ENCODE assay signal across 9 cellular contexts in genomic region chr6:88641178-88641903, GRCh38.
DNase-seq lines count a peak whose midpoint lies in the region; ATAC-seq and TF ChIP-seq lines count a peak whose summit lies in the region.
"Had no signal": no experiment of that assay in that cellular context is flagged by ENCODE, and none has a peak within 500 bp of the region (broad histone marks: within the 10 kb centered on the region; RNA-seq: fewer than 3 reads in every experiment).

No MANE protein-coding gene starts in this region.

- CTCF ChIA-PET in naive thymus-derived CD4-positive, alpha-beta T cell (lab: Charles Lee), result interaction anchor here (0.6 kb wide), 1 partner anchor 11 kb away, joined by 3 read pairs; no protein-coding TSS in a partner anchor

- POLR2A ChIA-PET in naive thymus-derived CD4-positive, alpha-beta T cell (lab: Charles Lee), result no interaction called here

- H3K36me3 ChIP-seq in naive thymus-derived CD4-positive, alpha-beta T cell (ENCODE audit: control insufficient read depth in 2 of 3, insufficient read depth in 3 of 3, low read length in 3 of 3), result no peaks in the 10 kb centered on the region

- no peak overlapping the region for H3K4me3 Mint-ChIP-seq in naive thymus-derived CD4-positive, alpha-beta T cell

- TF ChIP-seq POLR2A in GM18505 (IDR thresholded peaks at IDR 0.05; ENCODE audit: borderline replicate concordance, extremely low read depth, insufficient read depth, insufficient read length), result no peak

- H3K4me1 Mint-ChIP-seq in naive thymus-derived CD4-positive, alpha-beta T cell, result peaks cover 0 to 16% (median 8%) of the 10 kb centered on the region in 7 donors

- no peak overlapping the region for H3K4me3 ChIP-seq in naive thymus-derived CD4-positive, alpha-beta T cell (ENCODE audit: low read length)

- no peaks in the 10 kb centered on the region for H3K4me1 ChIP-seq in naive thymus-derived CD4-positive, alpha-beta T cell (ENCODE audit: control insufficient read depth in 2 of 2, insufficient read depth in 2 of 2, low read length in 2 of 2)

- H3K27me3 Mint-ChIP-seq in naive thymus-derived CD4-positive, alpha-beta T cell, result no peaks in the 10 kb centered on the region

- peak; percentile 28 for DNase-seq in fibroblast of peridontal ligament (ENCODE audit: extremely low read depth)
- DNase-seq in activated gamma-delta T cell (lab: John Stamatoyannopoulos, UW), result no peak
- no peak for DNase-seq in naive thymus-derived CD4-positive, alpha-beta T cell
- no peak for DNase-seq in NCI-H2227 treated with DMSO at 0.1 percent for 48 hours (lab: John Stamatoyannopoulos, UW)
- no peak for DNase-seq in stimulated activated CD4-positive, alpha-beta T cell treated with anti-CD3 and anti-CD28 coated beads, Interleukin-1b, Interleukin-23, amount 100 ng/mL, for 48 hours
- DNase-seq: NCI-H1092 had no signal

- intact Hi-C loops in naive thymus-derived CD4-positive, alpha-beta T cell (cut with micrococcal nuclease), result no loop called here

- peaks cover 0 to 6% (median 0%) of the 10 kb centered on the region in 5 donors for H3K36me3 Mint-ChIP-seq in naive thymus-derived CD4-positive, alpha-beta T cell

- ATAC-seq in GM18505 (IDR thresholded peaks at IDR 0.05; ENCODE audit: unreplicated experiment) (peak; percentile 94), GM21423 (IDR thresholded peaks at IDR 0.05; ENCODE audit: unreplicated experiment) (peak; percentile 91), HG03342 (IDR thresholded peaks at IDR 0.05; ENCODE audit: unreplicated experiment) (peak; percentile 91)
- ATAC-seq in naive thymus-derived CD4-positive, alpha-beta T cell, result no peak

- H3K9me3 ChIP-seq in naive thymus-derived CD4-positive, alpha-beta T cell (ENCODE audit: control insufficient read depth in 2 of 3, low read length in 3 of 3), result no peaks in the 10 kb centered on the region

- H3K9me3 Mint-ChIP-seq in naive thymus-derived CD4-positive, alpha-beta T cell, result no peaks in the 10 kb centered on the region

- no peaks in the 10 kb centered on the region for H3K27me3 ChIP-seq in naive thymus-derived CD4-positive, alpha-beta T cell (ENCODE audit: control insufficient read depth in 2 of 2, insufficient read depth in 2 of 2, low read length in 2 of 2)

- no peak overlapping the region for H3K27ac ChIP-seq in naive thymus-derived CD4-positive, alpha-beta T cell (ENCODE audit: low read depth, low read length)

- H3K27ac Mint-ChIP-seq in naive thymus-derived CD4-positive, alpha-beta T cell, result no peak overlapping the region
